ENCODE assay signal across 8 cellular contexts in genomic region chr14:81435048-81435577, GRCh38. TPM values are rescaled to one million over a fixed set of nuclear protein-coding genes. Genes with fewer than 3 reads are reported as not detected.
DNase-seq lines count a peak whose midpoint lies in the region; ATAC-seq and TF ChIP-seq lines count a peak whose summit lies in the region.

No MANE protein-coding gene starts in this region.

- peak overlapping the region; percentile 69; the same call in 1 of the 2 replicates for H3K27ac Mint-ChIP-seq in WTC11

- CTCF ChIA-PET in HEK293 (lab: Yijun Ruan, JAX) (interaction anchor here (1.1 to 2.2 kb wide), 2 partner anchors 14 to 18 kb away, joined by 3 to 11 read pairs; no protein-coding TSS in a partner anchor), WTC11 (lab: Charles Lee) (interaction anchor here (0.9 to 6.6 kb wide), 7 partner anchors 15 to 265 kb away, joined by 3 to 43 read pairs (median 5); no protein-coding TSS in a partner anchor)

- DNase-seq in WTC11 (ENCODE audit: low spot score) (no peak), sigmoid colon (no peak), GDM1 (lab: John Stamatoyannopoulos, UW) (no peak), GM03348 (ENCODE audit: low spot score) (no peak), substantia nigra (lab: John Stamatoyannopoulos, UW) (no peak), ureter (ENCODE audit: low spot score) (no peak)

- peak; percentile 30 for ATAC-seq in WTC11

- TF ChIP-seq CTCF in HEK293 (tag by site-specific recombination; IDR thresholded peaks at IDR 0.05) (no peak), WTC11 (IDR thresholded peaks at IDR 0.05) (no peak), sigmoid colon (IDR thresholded peaks at IDR 0.05) (no peak)

- no peak for TF ChIP-seq EP300 in sigmoid colon (IDR thresholded peaks at IDR 0.05)

- whole genome bisulfite sequencing in sigmoid colon, 2 donors = 10 to 16% methylated on average over 14 of the region's 14 CpGs

- H3K36me3 ChIP-seq in HEK293 (ENCODE audit: control insufficient read depth in 2 of 2, insufficient read depth in 1 of 2, low read length in 2 of 2) (no peaks in the 10 kb centered on the region), sigmoid colon (no peaks in the 10 kb centered on the region)

- H3K4me3 ChIP-seq in HEK293 (ENCODE audit: low read depth, low read length) (peak overlapping the region; percentile 69), iPS-11a (ENCODE audit: low read depth, low read length) (peak overlapping the region; percentile 83), sigmoid colon (peak overlapping the region in 3 of 4 donors; percentile 49 to 62 (median 52))

- H3K4me1 ChIP-seq in HEK293 (ENCODE audit: control insufficient read depth, insufficient read depth, low read length) (peaks cover 18% of the 10 kb centered on the region), sigmoid colon (peaks cover 0 to 24% (median 18%) of the 10 kb centered on the region in 4 donors)

- H3K4me1 Mint-ChIP-seq in WTC11 = peaks cover 50% of the 10 kb centered on the region

- no peaks in the 10 kb centered on the region for H3K9me3 ChIP-seq in HEK293 (ENCODE audit: control insufficient read depth, insufficient read depth, low read depth, low read length)
- no peaks in the 10 kb centered on the region for H3K9me3 ChIP-seq in sigmoid colon

- POLR2A ChIA-PET in HEK293 (lab: Yijun Ruan, JAX) = interaction anchor here (1.9 kb wide), 1 partner anchor 214 kb away, joined by 9 read pairs; the partner anchor contains the start of gene GTF2A1
- POLR2A ChIA-PET in WTC11 (lab: Charles Lee) = interaction anchor here (0.6 to 2.6 kb wide), 5 partner anchors 48 to 1994 kb away, joined by 3 to 18 read pairs (median 5); partner anchors contain the start of gene GTF2A1

- no peak for TF ChIP-seq POLR2A in sigmoid colon (IDR thresholded peaks at IDR 0.05)

- H3K9me3 Mint-ChIP-seq in WTC11 = no peaks in the 10 kb centered on the region

- H3K4me3 Mint-ChIP-seq in WTC11 = peak overlapping the region; percentile 92

- no peak overlapping the region for H3K27ac ChIP-seq in HEK293 (ENCODE audit: extremely low read depth, low read depth, low read length)
- H3K27ac ChIP-seq in sigmoid colon = peak overlapping the region in 2 of 4 donors; percentile 30 to 58
- no peak overlapping the region for H3K27ac ChIP-seq in substantia nigra (ENCODE audit: low read depth, low read length, poor library complexity, severe bottlenecking)

- intact Hi-C loops in sigmoid colon (cut with DNase I) = loop anchor here (1.0 to 10.0 kb wide), 2 partner anchors 18 to 490 kb away; partner anchors contain the start of gene CEP128

- peaks cover 31% of the 10 kb centered on the region for H3K27me3 Mint-ChIP-seq in WTC11 (ENCODE audit: low read depth)

- peaks cover 4 to 57% (median 27%) of the 10 kb centered on the region in 3 donors for H3K27me3 ChIP-seq in sigmoid colon

- no peaks in the 10 kb centered on the region for H3K36me3 Mint-ChIP-seq in WTC11

TF ChIP-seq in HEK293, 187 proteins besides CTCF, POLR2A, EP300 and RAD21:
- TF ChIP-seq ZNF624 (tag by site-specific recombination; IDR thresholded peaks at IDR 0.05) (no peak), ZNF585B (tag by site-specific recombination; IDR thresholded peaks at IDR 0.05) (no peak), HOXA7 (CRISPR knock-in tag; IDR thresholded peaks at IDR 0.05; ENCODE audit: borderline replicate concordance) (no peak), ZNF280C (tag by site-specific recombination; IDR thresholded peaks at IDR 0.05) (no peak), ZNF398 (tag by site-specific recombination; IDR thresholded peaks at IDR 0.05) (0 out of 2 replicates have a peak, but pooled peaks have one; percentile 26)

TF ChIP-seq in WTC11, 78 proteins besides CTCF, POLR2A, EP300 and RAD21 (continues in another document):
- TF ChIP-seq IRF1 (CRISPR knock-in tag; IDR thresholded peaks at IDR 0.05) (no peak), HMGA2 (CRISPR knock-in tag; IDR thresholded peaks at IDR 0.05) (no peak), FOXJ3 (CRISPR knock-in tag; IDR thresholded peaks at IDR 0.05; ENCODE audit: borderline replicate concordance) (no peak), ATF6 (CRISPR knock-in tag; IDR thresholded peaks at IDR 0.05) (no peak), ZNF232 (CRISPR knock-in tag; IDR thresholded peaks at IDR 0.05) (no peak), ZNF512 (CRISPR knock-in tag; IDR thresholded peaks at IDR 0.05; ENCODE audit: borderline replicate concordance) (no peak), ESRRA (CRISPR knock-in tag; IDR thresholded peaks at IDR 0.05; ENCODE audit: borderline replicate concordance) (no peak), GTF2I (CRISPR knock-in tag; conservative IDR thresholded peaks at IDR 0.05) (no peak), ZNF671 (CRISPR knock-in tag; IDR thresholded peaks at IDR 0.05) (no peak), ERG (CRISPR knock-in tag; IDR thresholded peaks at IDR 0.05) (no peak), SP1 (CRISPR knock-in tag; conservative IDR thresholded peaks at IDR 0.05) (no peak), ATF2 (CRISPR knock-in tag; IDR thresholded peaks at IDR 0.05; ENCODE audit: borderline replicate concordance, low read depth) (no peak)

RNA-seq across cellular contexts. Expression of gene STON2, which starts 35.0 kb away (rescaled TPM):
- 43.0 to 69.2 TPM (median 45.2 TPM) in 3 replicates for total RNA-seq in WTC11 (2021)
- 10 to 100 TPM; 12.2 to 15.6 (median 13.3) TPM for total RNA-seq in sigmoid colon
- 1 to 10 TPM; 2.9 to 6.2 (median 3.0) TPM for polyA plus RNA-seq in sigmoid colon
- total RNA-seq in ureter = 61.4 TPM
